Comparison of ENCODE assay signal across 19 cellular contexts in the genomic region with DNA sequence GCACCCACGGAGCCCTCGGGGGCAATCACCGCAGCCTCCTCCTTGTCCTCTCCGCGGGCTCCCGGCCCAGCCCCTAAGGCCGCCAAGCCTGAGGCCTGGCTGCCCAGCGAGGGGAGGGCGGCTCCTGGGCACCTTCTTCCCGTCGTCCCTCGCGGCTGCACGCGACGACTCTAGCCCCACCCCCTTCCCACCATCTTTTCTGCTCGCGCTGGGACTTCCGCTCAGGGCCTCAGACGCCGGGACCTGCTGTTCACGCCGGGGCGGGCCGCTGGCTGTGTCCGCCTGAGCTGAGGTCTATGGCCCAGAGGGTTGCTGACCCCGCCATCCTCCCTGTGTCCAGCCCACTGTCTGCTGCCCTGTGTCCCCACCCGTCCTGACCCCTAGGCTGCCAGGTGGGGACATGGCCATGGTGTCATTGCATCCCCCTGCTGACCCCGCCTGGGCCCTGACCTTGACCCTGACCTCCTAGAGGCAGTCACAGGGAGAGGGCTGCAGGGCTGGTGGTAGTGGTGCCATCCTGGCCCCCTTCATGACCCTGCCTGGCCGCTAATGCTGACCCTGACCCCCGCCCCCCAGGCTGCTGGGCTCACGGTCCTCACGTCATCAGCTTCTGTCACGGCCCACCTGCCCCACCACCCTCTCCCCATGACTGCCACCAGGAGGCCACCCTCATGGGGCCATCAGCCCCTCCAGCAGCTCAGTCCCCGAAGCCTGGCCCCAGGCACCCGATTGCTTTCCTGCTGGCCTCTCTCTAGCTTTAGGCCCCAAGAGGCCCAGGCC.
DNase-seq lines count a peak whose midpoint lies in the region; ATAC-seq, FAIRE-seq and TF ChIP-seq lines count a peak whose summit lies in the region.
"Had no signal": no experiment of that assay in that cellular context is flagged by ENCODE, and none has a peak within 500 bp of the region (broad histone marks: within the 10 kb centered on the region; RNA-seq: fewer than 3 reads in every experiment).

No MANE protein-coding gene starts in this region.

- FAIRE-seq in HepG2 (lab: Jason Lieb, UNC) = no peak
- FAIRE-seq: A549, GM12891, H54, RCC 7860 had no signal

- TF ChIP-seq RAD21 in HepG2 (CRISPR knock-in tag; IDR thresholded peaks at IDR 0.05) = no peak

- H3K9ac ChIP-seq in HepG2 (ENCODE audit: insufficient read depth, low read depth, low read length) = no peak overlapping the region

- no TSS peak for BruUV-seq in HepG2 (replicated peaks; lab: Mats Ljungman, UMichigan)

- DNase-seq in right lobe of liver (peak in 2 of 3 donors; percentile 30 to 47), HepG2 (ENCODE audit: low spot score) (no peak), left lung (peak; percentile 27 to 63), sigmoid colon (peak; percentile 59), GM10266 (ENCODE audit: extremely low spot score) (no peak), CD14-positive monocyte (ENCODE audit: low spot score) (no peak), DMS79 treated with DMSO at 0.1 percent for 48 hours (lab: John Stamatoyannopoulos, UW) (no peak)
- DNase-seq: Calu3; CD4-positive, alpha-beta memory T cell; EL; NCI-H1092 treated with DMSO at 0.1 percent for 48 hours; NCI-H146; NCI-H2081; NCI-H446 treated with DMSO at 0.1 percent for 48 hours; NK-92 treated with Interleukin-12 subunit alpha and Interleukin-12 subunit beta, amount 100 ng/mL, for 24 hours had no signal

- TF ChIP-seq CTCF in right lobe of liver (IDR thresholded peaks at IDR 0.05) (no peak), HepG2 (CRISPR knock-in tag; IDR thresholded peaks at IDR 0.05) (no peak), left lung (IDR thresholded peaks at IDR 0.05) (no peak), sigmoid colon (IDR thresholded peaks at IDR 0.05) (no peak), GM10266 (IDR thresholded peaks at IDR 0.05; ENCODE audit: control insufficient read depth, insufficient read depth, low read depth, missing control alignments) (no peak), CD14-positive monocyte (IDR thresholded peaks at IDR 0.05) (no peak)

- ATAC-seq in right lobe of liver = peak in 1 of 4 donors; percentile 28
- no peak for ATAC-seq in HepG2
- ATAC-seq in left lung = no peak
- ATAC-seq: A549 had no signal

- peaks cover 3% of the 10 kb centered on the region; the same call in 1 of the 2 replicates for H4K20me1 ChIP-seq in HepG2 (ENCODE audit: insufficient read depth, low read length)

- intact Hi-C loops in right lobe of liver (cut with DNase I) (no loop called here), HepG2 (cut with micrococcal nuclease; ENCODE audit: unreplicated experiment) (no loop called here), left lung (cut with DNase I) (no loop called here), sigmoid colon (cut with DNase I) (no loop called here), CD14-positive monocyte (cut with micrococcal nuclease) (no loop called here)

- in situ Hi-C loops in HepG2 (cut with HindIII; ENCODE audit: extremely low pct_ligation_motif_present, low pct_unique_long_range_greater_than_20kb) = no loop called here

- H3K9me3 ChIP-seq in right lobe of liver (no peaks in the 10 kb centered on the region), HepG2 (ENCODE audit: low read length) (no peaks in the 10 kb centered on the region), left lung (no peaks in the 10 kb centered on the region), sigmoid colon (no peaks in the 10 kb centered on the region)
- H3K9me3 ChIP-seq: A549 had no signal

- H3K27ac Mint-ChIP-seq in CD14-positive monocyte = no peak overlapping the region

- no peaks in the 10 kb centered on the region for H3K4me1 Mint-ChIP-seq in CD14-positive monocyte

- no peak overlapping the region for H2AFZ ChIP-seq in HepG2 (ENCODE audit: low read length)

- no peak overlapping the region for H3K4me3 ChIP-seq in right lobe of liver
- H3K4me3 ChIP-seq in HepG2 (replicated peaks in 1 of 3; ENCODE audit: insufficient read depth in 1 of 3, low read depth in 2 of 3, low read length in 3 of 3) = no peak overlapping the region
- no peak overlapping the region for H3K4me3 ChIP-seq in left lung
- H3K4me3 ChIP-seq in sigmoid colon = no peak overlapping the region
- H3K4me3 ChIP-seq: A549 had no signal

- H3K4me1 ChIP-seq in right lobe of liver = no peaks in the 10 kb centered on the region
- H3K4me1 ChIP-seq in HepG2 (ENCODE audit: insufficient read depth, low read length) = no peaks in the 10 kb centered on the region
- H3K4me1 ChIP-seq in left lung = no peaks in the 10 kb centered on the region
- H3K4me1 ChIP-seq in sigmoid colon = no peaks in the 10 kb centered on the region
- H3K4me1 ChIP-seq: A549 had no signal

- no peak overlapping the region for H3K4me3 Mint-ChIP-seq in CD14-positive monocyte
- H3K4me3 Mint-ChIP-seq: CD4-positive, alpha-beta memory T cell had no signal

- no peaks in the 10 kb centered on the region for H3K79me2 ChIP-seq in HepG2 (ENCODE audit: insufficient read depth, low read length)

- no peaks in the 10 kb centered on the region for H3K27me3 Mint-ChIP-seq in CD14-positive monocyte (ENCODE audit: low read depth in 3 of 3)
- H3K27me3 Mint-ChIP-seq: CD4-positive, alpha-beta memory T cell had no signal

- no peaks in the 10 kb centered on the region for H3K27me3 ChIP-seq in right lobe of liver
- peaks cover 3 to 42% of the 10 kb centered on the region in 2 experiments for H3K27me3 ChIP-seq in HepG2 (ENCODE audit: control insufficient read depth in 1 of 2, insufficient read depth in 2 of 2, low read length in 2 of 2)
- peaks cover 0 to 5% of the 10 kb centered on the region in 2 donors for H3K27me3 ChIP-seq in left lung
- H3K27me3 ChIP-seq in sigmoid colon = no peaks in the 10 kb centered on the region

- H3K36me3 Mint-ChIP-seq in CD14-positive monocyte = peaks cover 2 to 18% of the 10 kb centered on the region in 2 donors

- H3K36me3 ChIP-seq in right lobe of liver = no peaks in the 10 kb centered on the region
- H3K36me3 ChIP-seq in HepG2 (replicated peaks in 1 of 2; ENCODE audit: control insufficient read depth in 1 of 2, insufficient read depth in 2 of 2, low read length in 2 of 2) = no peaks in the 10 kb centered on the region
- H3K36me3 ChIP-seq in left lung = no peaks in the 10 kb centered on the region
- H3K36me3 ChIP-seq in sigmoid colon = no peaks in the 10 kb centered on the region

- no peak for TF ChIP-seq POLR2A in right lobe of liver (IDR thresholded peaks at IDR 0.05)
- TF ChIP-seq POLR2A in HepG2 (IDR thresholded peaks at IDR 0.05; ENCODE audit: insufficient read depth in 1 of 2, low read depth in 2 of 2, low read length in 2 of 2) = no peak
- no peak for TF ChIP-seq POLR2A in sigmoid colon (IDR thresholded peaks at IDR 0.05)

- TF ChIP-seq EP300 in HepG2 (IDR thresholded peaks at IDR 0.05; ENCODE audit: low read depth in 2 of 2, low read length in 2 of 2) = no peak
- TF ChIP-seq EP300 in HepG2 (CRISPR knock-in tag; IDR thresholded peaks at IDR 0.05; ENCODE audit: borderline replicate concordance) = no peak
- no peak for TF ChIP-seq EP300 in sigmoid colon (IDR thresholded peaks at IDR 0.05)

- CTCF ChIA-PET in HepG2 (lab: Yijun Ruan, JAX; ENCODE audit: low intra/inter-chr PET ratio, low total read pairs) = no interaction called here

- peaks cover 0 to 4% (median 2%) of the 10 kb centered on the region in 7 donors for H3K9me3 Mint-ChIP-seq in CD14-positive monocyte
- H3K9me3 Mint-ChIP-seq: CD4-positive, alpha-beta memory T cell had no signal

- H3K27ac ChIP-seq in right lobe of liver = no peak overlapping the region
- no peak overlapping the region for H3K27ac ChIP-seq in HepG2 (ENCODE audit: extremely low read length, insufficient read depth, low read length)
- no peak overlapping the region for H3K27ac ChIP-seq in left lung
- H3K27ac ChIP-seq in sigmoid colon = no peak overlapping the region
- H3K27ac ChIP-seq: A549 had no signal

- POLR2A ChIA-PET in HepG2 (lab: Yijun Ruan, JAX) = no interaction called here

- WGBS in right lobe of liver (ENCODE audit: insufficient coverage, low coverage, low lambda C conversion rate, missing lambda C conversion rate) = 78% methylated on average over 9 of the region's 36 CpGs
- 77% methylated on average over 29 of the region's 36 CpGs for WGBS in HepG2 (ENCODE audit: low lambda C conversion rate)
- 92 to 96% methylated on average over 36 of the region's 36 CpGs for WGBS in sigmoid colon, 2 donors

- no peak overlapping the region for H3K4me2 ChIP-seq in HepG2 (ENCODE audit: low read depth, low read length)
- H3K4me2 ChIP-seq: A549 had no signal

TF ChIP-seq in HepG2, 621 proteins besides CTCF, POLR2A, EP300 and RAD21:
- TF ChIP-seq FOXA1 (IDR thresholded peaks at IDR 0.05) (no peak), FOXA1 (CRISPR knock-in tag; IDR thresholded peaks at IDR 0.05) (no peak), CBX5 (CRISPR knock-in tag; IDR thresholded peaks at IDR 0.05; ENCODE audit: borderline replicate concordance) (no peak), RBM39 (IDR thresholded peaks at IDR 0.05; ENCODE audit: low read depth, low read length, poor library complexity, severe bottlenecking) (no peak), ZNF747 (CRISPR knock-in tag; IDR thresholded peaks at IDR 0.05; ENCODE audit: borderline replicate concordance) (no peak), GLI4 (CRISPR knock-in tag; IDR thresholded peaks at IDR 0.05; ENCODE audit: borderline replicate concordance) (no peak), AHR (CRISPR knock-in tag; IDR thresholded peaks at IDR 0.05) (no peak), PTBP1 (IDR thresholded peaks at IDR 0.05; ENCODE audit: low read depth, low read length, poor library complexity, severe bottlenecking) (no peak), FIP1L1 (IDR thresholded peaks at IDR 0.05; ENCODE audit: borderline replicate concordance, insufficient read depth, low read depth, low read length) (no peak)
- TF ChIP-seq, protein P1, sequence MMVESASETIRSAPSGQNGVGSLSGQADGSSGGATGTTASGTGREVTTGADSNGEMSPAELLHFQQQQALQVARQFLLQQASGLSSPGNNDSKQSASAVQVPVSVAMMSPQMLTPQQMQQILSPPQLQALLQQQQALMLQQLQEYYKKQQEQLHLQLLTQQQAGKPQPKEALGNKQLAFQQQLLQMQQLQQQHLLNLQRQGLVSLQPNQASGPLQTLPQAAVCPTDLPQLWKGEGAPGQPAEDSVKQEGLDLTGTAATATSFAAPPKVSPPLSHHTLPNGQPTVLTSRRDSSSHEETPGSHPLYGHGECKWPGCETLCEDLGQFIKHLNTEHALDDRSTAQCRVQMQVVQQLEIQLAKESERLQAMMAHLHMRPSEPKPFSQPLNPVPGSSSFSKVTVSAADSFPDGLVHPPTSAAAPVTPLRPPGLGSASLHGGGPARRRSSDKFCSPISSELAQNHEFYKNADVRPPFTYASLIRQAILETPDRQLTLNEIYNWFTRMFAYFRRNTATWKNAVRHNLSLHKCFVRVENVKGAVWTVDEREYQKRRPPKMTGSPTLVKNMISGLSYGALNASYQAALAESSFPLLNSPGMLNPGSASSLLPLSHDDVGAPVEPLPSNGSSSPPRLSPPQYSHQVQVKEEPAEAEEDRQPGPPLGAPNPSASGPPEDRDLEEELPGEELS (CRISPR knock-in tag; IDR thresholded peaks at IDR 0.05) = no peak

Comparison
In these comparisons a context has a peak if more than half of its experiments do, and no peak if none do; other contexts are left out.
1. DNase-seq: peak in right lobe of liver (2 of 3), left lung (2 of 2) and sigmoid colon (single experiment); none in HepG2 (single experiment), GM10266 (single experiment), CD14-positive monocyte (single experiment) and DMS79 treated with DMSO at 0.1 percent for 48 hours (single experiment).